9 cellular contexts compared by ENCODE assay signal in the genomic region with DNA sequence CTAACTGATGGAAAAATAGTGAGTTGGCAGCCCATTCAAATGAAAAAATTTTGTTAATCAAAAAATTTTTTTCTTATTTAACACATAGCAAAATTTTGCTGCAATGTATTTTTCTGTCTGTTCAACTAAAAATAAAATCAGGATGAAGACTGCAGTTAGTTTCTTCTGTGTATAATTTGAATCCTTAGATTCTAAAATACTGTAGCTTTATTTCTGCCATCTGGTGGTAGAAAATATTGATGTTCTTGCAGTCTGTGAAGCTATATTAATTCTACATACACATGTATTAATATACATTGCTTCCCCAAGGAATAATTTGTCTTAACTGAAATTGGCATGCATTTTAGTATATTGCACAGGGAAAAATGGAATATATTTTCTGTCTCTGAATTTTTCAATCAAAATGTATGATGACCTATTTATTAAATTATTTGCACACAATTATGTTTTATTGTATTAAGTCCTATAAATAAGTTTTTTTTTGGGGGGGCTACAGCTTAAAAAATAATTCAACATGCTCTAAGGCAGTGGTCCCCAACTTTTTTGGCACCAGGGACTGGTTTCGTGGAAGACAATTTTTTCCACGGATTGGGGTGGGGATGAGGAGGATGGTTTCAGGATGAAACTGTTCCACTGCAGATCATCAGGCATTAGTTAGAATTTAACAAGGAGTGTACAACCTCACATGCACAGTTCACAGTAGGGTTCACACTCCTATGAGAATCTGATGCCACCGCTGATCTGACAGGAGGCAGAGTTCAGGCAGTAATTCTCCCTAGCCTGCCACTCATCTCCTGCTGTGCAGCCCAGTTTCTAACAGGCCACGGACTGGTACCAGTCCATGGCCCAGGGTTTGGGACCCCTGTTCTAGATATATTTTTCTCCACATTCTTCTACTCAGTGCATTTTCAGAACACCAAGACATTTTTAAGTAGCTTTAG.
DNase-seq lines count a peak whose midpoint lies in the region; ATAC-seq and TF ChIP-seq lines count a peak whose summit lies in the region.
"Had no signal": no experiment of that assay in that cellular context is flagged by ENCODE, and none has a peak within 500 bp of the region (broad histone marks: within the 10 kb centered on the region; RNA-seq: fewer than 3 reads in every experiment).

No MANE protein-coding gene starts in this region.

- no peak overlapping the region for H3K4me3 Mint-ChIP-seq in endothelial cell (ENCODE audit: unreplicated experiment)

- H3K79me1 ChIP-seq in mesendoderm (ENCODE audit: low read length) = no peaks in the 10 kb centered on the region

- peaks cover 1% of the 10 kb centered on the region for H3K27me3 Mint-ChIP-seq in endothelial cell (ENCODE audit: unreplicated experiment)

- no peak overlapping the region for H2BK5ac ChIP-seq in mesendoderm (ENCODE audit: low read length)

- no peak overlapping the region for H3K23ac ChIP-seq in mesendoderm (ENCODE audit: low read length)

- H3K9ac ChIP-seq in mesendoderm (ENCODE audit: low read length) = no peak overlapping the region
- H3K9ac ChIP-seq: BLaER1 treated with 17β-estradiol and CSF1 and Interleukin-3, amounts not matched to agents 10 nM and 100 nM had no signal

- no peak overlapping the region for H4K5ac ChIP-seq in mesendoderm (ENCODE audit: low read length)

- no peaks in the 10 kb centered on the region for H3K36me3 Mint-ChIP-seq in endothelial cell (ENCODE audit: low read depth, unreplicated experiment)

- no peaks in the 10 kb centered on the region for H3K27me3 ChIP-seq in mesendoderm (ENCODE audit: insufficient read depth, low read length, poor library complexity)
- H3K27me3 ChIP-seq: BLaER1 treated with 17β-estradiol and CSF1 and Interleukin-3, amounts not matched to agents 10 nM and 100 nM had no signal

- no peak for ATAC-seq in HG02970 (IDR thresholded peaks at IDR 0.05; ENCODE audit: low FRiP score, unreplicated experiment)

- peak; percentile 57 for TF ChIP-seq CTCF in endothelial cell (IDR thresholded peaks at IDR 0.05; ENCODE audit: unreplicated experiment)

- H3K36me3 ChIP-seq in mesendoderm (ENCODE audit: control insufficient read depth, insufficient read depth, low read length) = no peaks in the 10 kb centered on the region
- H3K36me3 ChIP-seq: BLaER1 treated with 17β-estradiol and CSF1 and Interleukin-3, amounts not matched to agents 10 nM and 100 nM had no signal

- H3K56ac ChIP-seq in mesendoderm (ENCODE audit: low read length) = no peak overlapping the region

- WGBS in mesendoderm (ENCODE audit: extremely low coverage, insufficient coverage, low lambda C conversion rate) = no CpG with 5 or more reads among the region's 4 CpGs

- H3K9me3 Mint-ChIP-seq in endothelial cell (ENCODE audit: unreplicated experiment) = no peaks in the 10 kb centered on the region

- no peak overlapping the region for H3K4me3 ChIP-seq in mesendoderm (ENCODE audit: low read length)
- H3K4me3 ChIP-seq: BLaER1 treated with 17β-estradiol and CSF1 and Interleukin-3, amounts not matched to agents 10 nM and 100 nM had no signal

- H3K27ac Mint-ChIP-seq in endothelial cell (ENCODE audit: unreplicated experiment) = no peak overlapping the region

- H3K4ac ChIP-seq in mesendoderm (ENCODE audit: low read depth, low read length) = no peak overlapping the region

- no peak overlapping the region for H2BK120ac ChIP-seq in mesendoderm (ENCODE audit: low read depth, low read length)

- H2BK15ac ChIP-seq in mesendoderm (replicated peaks; ENCODE audit: low read depth) = no peak overlapping the region

- H3K4me1 ChIP-seq in mesendoderm (ENCODE audit: control insufficient read depth, low read depth, low read length) = peaks cover 2% of the 10 kb centered on the region
- H3K4me1 ChIP-seq: BLaER1 treated with 17β-estradiol and CSF1 and Interleukin-3, amounts not matched to agents 10 nM and 100 nM had no signal

- DNase-seq in NCI-H146 (lab: John Stamatoyannopoulos, UW) (peak; percentile 7), NCI-H146 treated with DMSO at 0.1 percent for 48 hours (lab: John Stamatoyannopoulos, UW; ENCODE audit: unreplicated experiment) (no peak), NCI-H69 (lab: John Stamatoyannopoulos, UW) (peak; percentile 70), endothelial cell (ENCODE audit: low spot score) (no peak), renal cortical epithelial cell (ENCODE audit: low read depth) (peak; percentile 62), mesendoderm (no peak), 8988T (no peak)

- no peak overlapping the region for H2AK5ac ChIP-seq in mesendoderm (ENCODE audit: low read length)

- H4K8ac ChIP-seq in mesendoderm (ENCODE audit: low read depth, low read length) = no peak overlapping the region

- H3K4me1 Mint-ChIP-seq in endothelial cell (ENCODE audit: unreplicated experiment) = no peaks in the 10 kb centered on the region

- H3K4me2 ChIP-seq in mesendoderm (ENCODE audit: low read length) = no peak overlapping the region
- H3K4me2 ChIP-seq: BLaER1 treated with 17β-estradiol and CSF1 and Interleukin-3, amounts not matched to agents 10 nM and 100 nM had no signal

- no peak overlapping the region for H3K27ac ChIP-seq in mesendoderm (ENCODE audit: low read depth, low read length)
- H3K27ac ChIP-seq: BLaER1 treated with 17β-estradiol and CSF1 and Interleukin-3, amounts not matched to agents 10 nM and 100 nM had no signal

- H3K18ac ChIP-seq in mesendoderm (ENCODE audit: low read length) = no peak overlapping the region

- no peaks in the 10 kb centered on the region for H3K79me2 ChIP-seq in mesendoderm (ENCODE audit: control insufficient read depth, insufficient read depth, low read length)

Comparison
In these comparisons a context has a peak if more than half of its experiments do, and no peak if none do; other contexts are left out.
1. DNase-seq: peak in NCI-H146 (single experiment), NCI-H69 (single experiment) and renal cortical epithelial cell (single experiment); none in NCI-H146 treated with DMSO at 0.1 percent for 48 hours (single experiment), endothelial cell (single experiment), mesendoderm (single experiment) and 8988T (single experiment).